ENCODE assay signal across 13 cellular contexts in genomic region chr21:42161957-42162681, GRCh38. TPM values are rescaled to one million over a fixed set of nuclear protein-coding genes. Genes with fewer than 3 reads are reported as not detected.
DNase-seq lines count a peak whose midpoint lies in the region; ATAC-seq, FAIRE-seq and TF ChIP-seq lines count a peak whose summit lies in the region.
"Had no signal": no experiment of that assay in that cellular context is flagged by ENCODE, and none has a peak within 500 bp of the region (broad histone marks: within the 10 kb centered on the region; RNA-seq: fewer than 3 reads in every experiment).

No MANE protein-coding gene starts in this region.

- H3K9ac ChIP-seq in SK-N-SH: no peak overlapping the region

- peak; percentile 46 for DNase-seq in SK-N-SH
- DNase-seq in stimulated activated effector memory CD8-positive, alpha-beta T cell treated with anti-CD3 and anti-CD28 coated beads, Interleukin-12 subunit alpha, Interleukin-12 subunit beta, amount 100 ng/mL, for 72 hours (ENCODE audit: low spot score in 2 of 2): no peak
- no peak for DNase-seq in GF-D8 (lab: John Stamatoyannopoulos, UW)
- no peak for DNase-seq in frontal cortex (ENCODE audit: low spot score in 2 of 2)
- DNase-seq in NCI-H1930 (lab: John Stamatoyannopoulos, UW): no peak
- DNase-seq: HFFc6, kidney glomerular epithelial cell, NCI-H1436 treated with DMSO at 0.1 percent for 48 hours had no signal

- H3K27me3 Mint-ChIP-seq in T-helper 1 cell treated with Interleukin-12 subunit alpha and Interleukin-12 subunit beta and Interleukin-4 antibody, amounts not matched to agents 30 μg/mL and 1 μg/mL, for 36 hours (ENCODE audit: low read depth): peaks cover 8% of the 10 kb centered on the region

- no peaks in the 10 kb centered on the region for H3K36me3 ChIP-seq in SK-N-SH (replicated peaks in 1 of 2; ENCODE audit: control insufficient read depth in 1 of 2, insufficient read depth in 2 of 2, low read length in 1 of 2)

- peak overlapping the region; percentile 33 for H3K27ac Mint-ChIP-seq in T-helper 1 cell treated with Interleukin-12 subunit alpha and Interleukin-12 subunit beta and Interleukin-4 antibody, amounts not matched to agents 30 μg/mL and 1 μg/mL, for 36 hours
- peak overlapping the region; percentile 43 for H3K27ac Mint-ChIP-seq in stimulated activated effector memory CD8-positive, alpha-beta T cell treated with anti-CD3 and anti-CD28 coated beads, Interleukin-12 subunit alpha, Interleukin-12 subunit beta, amount 100 ng/mL, for 72 hours
- H3K27ac Mint-ChIP-seq: HFFc6 had no signal

- H3K36me3 Mint-ChIP-seq in T-helper 1 cell treated with Interleukin-12 subunit alpha and Interleukin-12 subunit beta and Interleukin-4 antibody, amounts not matched to agents 30 μg/mL and 1 μg/mL, for 36 hours (ENCODE audit: low read depth): no peaks in the 10 kb centered on the region
- H3K36me3 Mint-ChIP-seq in stimulated activated effector memory CD8-positive, alpha-beta T cell treated with anti-CD3 and anti-CD28 coated beads, Interleukin-12 subunit alpha, Interleukin-12 subunit beta, amount 100 ng/mL, for 72 hours: no peaks in the 10 kb centered on the region

- H3K4me3 Mint-ChIP-seq in T-helper 1 cell treated with Interleukin-12 subunit alpha and Interleukin-12 subunit beta and Interleukin-4 antibody, amounts not matched to agents 30 μg/mL and 1 μg/mL, for 36 hours: peak overlapping the region; percentile 1
- no peak overlapping the region for H3K4me3 Mint-ChIP-seq in stimulated activated effector memory CD8-positive, alpha-beta T cell treated with anti-CD3 and anti-CD28 coated beads, Interleukin-12 subunit alpha, Interleukin-12 subunit beta, amount 100 ng/mL, for 72 hours
- H3K4me3 Mint-ChIP-seq: HFFc6 had no signal

- POLR2A ChIA-PET in SK-N-SH (lab: Yijun Ruan, JAX): no interaction called here

- no peak overlapping the region for H3K4me3 ChIP-seq in SK-N-SH (ENCODE audit: low read depth in 2 of 2, low read length in 1 of 2)
- H3K4me3 ChIP-seq: body of pancreas had no signal

- FAIRE-seq in frontal cortex (lab: Jason Lieb, UNC): no peak
- FAIRE-seq: RCC 7860 had no signal

- no peaks in the 10 kb centered on the region for H3K79me2 ChIP-seq in SK-N-SH (ENCODE audit: insufficient read depth)

- H3K9me3 Mint-ChIP-seq in T-helper 1 cell treated with Interleukin-12 subunit alpha and Interleukin-12 subunit beta and Interleukin-4 antibody, amounts not matched to agents 30 μg/mL and 1 μg/mL, for 36 hours: no peaks in the 10 kb centered on the region
- no peaks in the 10 kb centered on the region for H3K9me3 Mint-ChIP-seq in stimulated activated effector memory CD8-positive, alpha-beta T cell treated with anti-CD3 and anti-CD28 coated beads, Interleukin-12 subunit alpha, Interleukin-12 subunit beta, amount 100 ng/mL, for 72 hours
- H3K9me3 Mint-ChIP-seq: HFFc6 had no signal

- H3K27ac ChIP-seq in SK-N-SH (ENCODE audit: low read depth in 2 of 2, low read length in 1 of 2): no peak overlapping the region
- H3K27ac ChIP-seq: body of pancreas had no signal

- H3F3A ChIP-seq in SK-N-SH (replicated peaks; ENCODE audit: insufficient read depth): no peaks in the 10 kb centered on the region

- H3K4me1 ChIP-seq in SK-N-SH (ENCODE audit: control insufficient read depth in 1 of 2, insufficient read depth in 2 of 2, low read depth in 1 of 2, low read length in 1 of 2): peaks cover 0 to 9% of the 10 kb centered on the region in 2 experiments; a peak in 2 of 4 replicates
- H3K4me1 ChIP-seq: body of pancreas had no signal

- H4K20me1 ChIP-seq in SK-N-SH (ENCODE audit: insufficient read depth): no peaks in the 10 kb centered on the region

- no peaks in the 10 kb centered on the region; the same call in 1 of the 2 replicates for H3K27me3 ChIP-seq in SK-N-SH (ENCODE audit: insufficient read depth)
- H3K27me3 ChIP-seq: body of pancreas had no signal

- H3K9me3 ChIP-seq in SK-N-SH: no peaks in the 10 kb centered on the region
- H3K9me3 ChIP-seq: body of pancreas had no signal

- no peaks in the 10 kb centered on the region for H3K9me2 ChIP-seq in SK-N-SH

- peaks cover 29% of the 10 kb centered on the region for H3K4me1 Mint-ChIP-seq in T-helper 1 cell treated with Interleukin-12 subunit alpha and Interleukin-12 subunit beta and Interleukin-4 antibody, amounts not matched to agents 30 μg/mL and 1 μg/mL, for 36 hours (ENCODE audit: low read depth)
- H3K4me1 Mint-ChIP-seq in stimulated activated effector memory CD8-positive, alpha-beta T cell treated with anti-CD3 and anti-CD28 coated beads, Interleukin-12 subunit alpha, Interleukin-12 subunit beta, amount 100 ng/mL, for 72 hours: peaks cover 37% of the 10 kb centered on the region

- TF ChIP-seq RAD21 in SK-N-SH (IDR thresholded peaks at IDR 0.05; ENCODE audit: low read length): no peak

- WGBS in SK-N-SH (ENCODE audit: low lambda C conversion rate): 71% methylated on average over 15 of the region's 15 CpGs

- TF ChIP-seq CTCF in SK-N-SH (IDR thresholded peaks at IDR 0.05): no peak

- no peak for TF ChIP-seq EP300 in SK-N-SH (IDR thresholded peaks at IDR 0.05; ENCODE audit: borderline replicate concordance in 1 of 2, low read depth in 1 of 2, low read length in 1 of 2)

- CTCF ChIA-PET in SK-N-SH (lab: Yijun Ruan, JAX): no interaction called here

- ATAC-seq in SK-N-SH treated with all-trans-retinoic acid at 6 μM for 48 hours (no peak), esophagus mucosa (peak; percentile 14)
- no peak for ATAC-seq in stimulated activated effector memory CD8-positive, alpha-beta T cell treated with anti-CD3 and anti-CD28 coated beads, Interleukin-12 subunit alpha, Interleukin-12 subunit beta, amount 100 ng/mL, for 72 hours
- ATAC-seq: body of pancreas had no signal

- H3K4me2 ChIP-seq in SK-N-SH: no peak overlapping the region

- H2AFZ ChIP-seq in SK-N-SH (ENCODE audit: low read depth): no peak overlapping the region

TF ChIP-seq in SK-N-SH, 30 proteins besides CTCF, POLR2A, EP300 and RAD21:
- TF ChIP-seq MXI1 (IDR thresholded peaks at IDR 0.05; ENCODE audit: low read depth, low read length) (no peak), FOXM1 (IDR thresholded peaks at IDR 0.05; ENCODE audit: low read depth) (no peak), RFX5 (IDR thresholded peaks at IDR 0.05; ENCODE audit: low read length) (no peak), IRF3 (IDR thresholded peaks at IDR 0.05; ENCODE audit: low read depth, low read length) (no peak)

TF ChIP-seq in SK-N-SH treated with all-trans-retinoic acid at 6 μM for 48 hours, 23 proteins besides CTCF, POLR2A, EP300 and RAD21 (continues in another document):
- TF ChIP-seq OSR1 (CRISPR knock-in tag; IDR thresholded peaks at IDR 0.05) (no peak), TSHZ2 (CRISPR knock-in tag; IDR thresholded peaks at IDR 0.05) (no peak), PPARA (CRISPR knock-in tag; IDR thresholded peaks at IDR 0.05; ENCODE audit: borderline replicate concordance) (no peak), ESRRG (CRISPR knock-in tag; IDR thresholded peaks at IDR 0.05) (no peak), CSRNP3 (CRISPR knock-in tag; IDR thresholded peaks at IDR 0.05) (no peak), TOX (CRISPR knock-in tag; IDR thresholded peaks at IDR 0.05; ENCODE audit: borderline replicate concordance) (no peak)

RNA-seq across cellular contexts. Expression of gene ABCG1, which starts 56.8 kb away (rescaled TPM):
- 0.07 and 0.11 TPM in 2 replicates for polyA plus RNA-seq in SK-N-SH (2012; rRNA removed)
- 0.06 and 0.13 TPM in 2 replicates for polyA plus RNA-seq in SK-N-SH (2012; cell fraction: cytosol; rRNA removed)
- polyA plus RNA-seq in SK-N-SH (2012; cell fraction: nucleus; rRNA removed): 0.14 and 0.18 TPM in 2 replicates
- total RNA-seq in esophagus mucosa (4.2 TPM), frontal cortex (13.0 TPM)
- total RNA-seq: HFFc6 had no signal
